ENCODE assay signal across 2 cellular contexts in the genomic region with DNA sequence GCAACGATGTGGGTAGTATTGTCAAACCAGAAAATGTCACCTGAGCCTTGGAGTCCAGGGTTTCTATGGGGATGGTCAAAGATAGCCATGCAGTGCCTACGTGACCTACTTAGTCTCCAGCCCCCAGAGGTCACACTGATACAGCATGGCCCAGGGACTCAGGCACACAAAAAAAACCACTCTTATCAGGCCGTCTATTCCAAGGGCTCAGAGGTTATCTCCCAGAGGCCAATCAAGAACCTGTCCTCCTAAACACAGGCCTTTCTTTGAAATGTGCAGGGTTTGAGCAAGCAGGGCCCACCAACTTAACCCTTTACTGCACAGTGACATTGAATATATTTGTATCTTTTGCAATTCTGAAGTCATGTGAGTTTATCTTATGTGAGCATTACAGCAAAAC.
A peak's percentile ranks its signal among the peaks of the same experiment; 100 is the strongest.
TF ChIP-seq lines count a peak whose summit lies in the region.

No MANE protein-coding gene starts in this region.

TF ChIP-seq in HEK293, 187 proteins besides CTCF, POLR2A, EP300 and RAD21 (continued from another document):
- TF ChIP-seq, protein P1, sequence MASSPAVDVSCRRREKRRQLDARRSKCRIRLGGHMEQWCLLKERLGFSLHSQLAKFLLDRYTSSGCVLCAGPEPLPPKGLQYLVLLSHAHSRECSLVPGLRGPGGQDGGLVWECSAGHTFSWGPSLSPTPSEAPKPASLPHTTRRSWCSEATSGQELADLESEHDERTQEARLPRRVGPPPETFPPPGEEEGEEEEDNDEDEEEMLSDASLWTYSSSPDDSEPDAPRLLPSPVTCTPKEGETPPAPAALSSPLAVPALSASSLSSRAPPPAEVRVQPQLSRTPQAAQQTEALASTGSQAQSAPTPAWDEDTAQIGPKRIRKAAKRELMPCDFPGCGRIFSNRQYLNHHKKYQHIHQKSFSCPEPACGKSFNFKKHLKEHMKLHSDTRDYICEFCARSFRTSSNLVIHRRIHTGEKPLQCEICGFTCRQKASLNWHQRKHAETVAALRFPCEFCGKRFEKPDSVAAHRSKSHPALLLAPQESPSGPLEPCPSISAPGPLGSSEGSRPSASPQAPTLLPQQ (tag by site-specific recombination; IDR thresholded peaks at IDR 0.05), result peak; percentile 45; the same call in 1 of the 2 replicates

TF ChIP-seq in neural cell, 6 proteins besides CTCF, POLR2A, EP300 and RAD21:
- TF ChIP-seq, protein P2, sequence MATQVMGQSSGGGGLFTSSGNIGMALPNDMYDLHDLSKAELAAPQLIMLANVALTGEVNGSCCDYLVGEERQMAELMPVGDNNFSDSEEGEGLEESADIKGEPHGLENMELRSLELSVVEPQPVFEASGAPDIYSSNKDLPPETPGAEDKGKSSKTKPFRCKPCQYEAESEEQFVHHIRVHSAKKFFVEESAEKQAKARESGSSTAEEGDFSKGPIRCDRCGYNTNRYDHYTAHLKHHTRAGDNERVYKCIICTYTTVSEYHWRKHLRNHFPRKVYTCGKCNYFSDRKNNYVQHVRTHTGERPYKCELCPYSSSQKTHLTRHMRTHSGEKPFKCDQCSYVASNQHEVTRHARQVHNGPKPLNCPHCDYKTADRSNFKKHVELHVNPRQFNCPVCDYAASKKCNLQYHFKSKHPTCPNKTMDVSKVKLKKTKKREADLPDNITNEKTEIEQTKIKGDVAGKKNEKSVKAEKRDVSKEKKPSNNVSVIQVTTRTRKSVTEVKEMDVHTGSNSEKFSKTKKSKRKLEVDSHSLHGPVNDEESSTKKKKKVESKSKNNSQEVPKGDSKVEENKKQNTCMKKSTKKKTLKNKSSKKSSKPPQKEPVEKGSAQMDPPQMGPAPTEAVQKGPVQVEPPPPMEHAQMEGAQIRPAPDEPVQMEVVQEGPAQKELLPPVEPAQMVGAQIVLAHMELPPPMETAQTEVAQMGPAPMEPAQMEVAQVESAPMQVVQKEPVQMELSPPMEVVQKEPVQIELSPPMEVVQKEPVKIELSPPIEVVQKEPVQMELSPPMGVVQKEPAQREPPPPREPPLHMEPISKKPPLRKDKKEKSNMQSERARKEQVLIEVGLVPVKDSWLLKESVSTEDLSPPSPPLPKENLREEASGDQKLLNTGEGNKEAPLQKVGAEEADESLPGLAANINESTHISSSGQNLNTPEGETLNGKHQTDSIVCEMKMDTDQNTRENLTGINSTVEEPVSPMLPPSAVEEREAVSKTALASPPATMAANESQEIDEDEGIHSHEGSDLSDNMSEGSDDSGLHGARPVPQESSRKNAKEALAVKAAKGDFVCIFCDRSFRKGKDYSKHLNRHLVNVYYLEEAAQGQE (IDR thresholded peaks at IDR 0.05; ENCODE audit: borderline replicate concordance), result no peak
- TF ChIP-seq MXI1 (conservative IDR thresholded peaks at IDR 0.05; ENCODE audit: poor library complexity, severe bottlenecking), result no peak
- no peak for TF ChIP-seq EZH2 (IDR thresholded peaks at IDR 0.05; ENCODE audit: borderline replicate concordance, insufficient read depth, low read length, poor library complexity, severe bottlenecking)
- TF ChIP-seq POLR2AphosphoS5 (IDR thresholded peaks at IDR 0.05), result no peak
- no peak for TF ChIP-seq TAF1 (IDR thresholded peaks at IDR 0.05; ENCODE audit: low read depth)
- no peak for TF ChIP-seq SMC3 (conservative IDR thresholded peaks at IDR 0.05; ENCODE audit: poor library complexity)
